ENCODE assay signal across 8 cellular contexts in genomic region chr17:79005063-79005861, GRCh38. TPM values are rescaled to one million over a fixed set of nuclear protein-coding genes. Genes with fewer than 3 reads are reported as not detected.
DNase-seq lines count a peak whose midpoint lies in the region; ATAC-seq, FAIRE-seq and TF ChIP-seq lines count a peak whose summit lies in the region.
"Had no signal": no experiment of that assay in that cellular context is flagged by ENCODE, and none has a peak within 500 bp of the region (broad histone marks: within the 10 kb centered on the region; RNA-seq: fewer than 3 reads in every experiment).

No MANE protein-coding gene starts in this region.

- ATAC-seq in GM21786 (IDR thresholded peaks at IDR 0.05; ENCODE audit: unreplicated experiment) = no peak

- DNase-seq in HT-29 (ENCODE audit: low spot score) (peak; percentile 82), NCI-H2171 treated with DMSO at 0.1 percent for 48 hours (lab: John Stamatoyannopoulos, UW) (peak; percentile 88), prostate gland (ENCODE audit: low spot score) (peak; percentile 90), urothelium cell line (ENCODE audit: low spot score) (no peak), GM19239 (ENCODE audit: insufficient read length, low spot score) (no peak)

- H3K4me3 ChIP-seq in duodenal mucosa (ENCODE audit: low read depth in 1 of 2, low read length in 2 of 2) = peak overlapping the region; percentile 38 to 63
- peak overlapping the region; percentile 31 to 49 for H3K4me3 ChIP-seq in prostate gland
- H3K4me3 ChIP-seq: SK-N-MC had no signal

- H3K9me3 ChIP-seq in duodenal mucosa (ENCODE audit: control insufficient read depth in 1 of 2, low read length in 2 of 2) (no peaks in the 10 kb centered on the region), prostate gland (no peaks in the 10 kb centered on the region)

- intact Hi-C loops in prostate gland (cut with DNase I) = no loop called here

- FAIRE-seq in urothelium cell line (lab: Jason Lieb, UNC) (no peak), GM19239 (lab: Jason Lieb, UNC) (no peak)

- peak overlapping the region; percentile 51 for H3K9ac ChIP-seq in duodenal mucosa (ENCODE audit: low read depth in 1 of 2, low read length in 2 of 2)

- H3K27me3 ChIP-seq in duodenal mucosa (ENCODE audit: control insufficient read depth in 1 of 2, insufficient read depth in 2 of 2, low read length in 2 of 2) (no peaks in the 10 kb centered on the region), prostate gland (replicated peaks; ENCODE audit: insufficient read depth) (no peaks in the 10 kb centered on the region)

- WGBS in prostate gland = 39% methylated on average over 12 of the region's 12 CpGs

- peak overlapping the region; percentile 55 for H3K27ac ChIP-seq in duodenal mucosa (ENCODE audit: low read depth, low read length)
- H3K27ac ChIP-seq in prostate gland = peak overlapping the region; percentile 82 to 94
- H3K27ac ChIP-seq: SK-N-MC had no signal

- TF ChIP-seq CTCF in prostate gland (IDR thresholded peaks at IDR 0.05) = peak in 1 of 4 experiments; percentile 18

- H3K36me3 ChIP-seq in duodenal mucosa (ENCODE audit: control insufficient read depth in 1 of 2, insufficient read depth in 2 of 2, low read length in 2 of 2) = peaks cover 0 to 22% of the 10 kb centered on the region in 2 donors
- no peaks in the 10 kb centered on the region for H3K36me3 ChIP-seq in prostate gland

- peak; percentile 60 for TF ChIP-seq POLR2A in prostate gland (IDR thresholded peaks at IDR 0.05)

- H3K4me1 ChIP-seq in duodenal mucosa (ENCODE audit: control insufficient read depth in 1 of 2, insufficient read depth in 2 of 2, low read length in 2 of 2) (peaks cover 50 to 57% of the 10 kb centered on the region in 2 donors), prostate gland (replicated peaks) (peaks cover 16% of the 10 kb centered on the region)

RNA-seq across cellular contexts. Expression of gene CANT1, which starts 4.3 kb away (rescaled TPM):
- 89.2 and 96.4 TPM in 2 replicates for total RNA-seq in HT-29 (2014; rRNA removed; shearing (Covaris generic))
- 100 to 1,000 TPM in 1 of 2 donors, 10 to 100 TPM in 1; 89.7 to 201 TPM for total RNA-seq in prostate gland

RNA-seq across cellular contexts. Expression of gene C1QTNF1, which starts 18.7 kb away (rescaled TPM):
- 3.6 and 7.5 TPM in 2 replicates for total RNA-seq in HT-29 (2014; rRNA removed; shearing (Covaris generic))
- total RNA-seq in prostate gland = 10 to 100 TPM; 16.3 to 57.9 TPM

RNA-seq across cellular contexts. Expression of gene LGALS3BP, which starts 25.5 kb away (rescaled TPM):
- 1,319 and 1,392 TPM in 2 replicates for total RNA-seq in HT-29 (2014; rRNA removed; shearing (Covaris generic))
- 100 to 1,000 TPM; 570 to 890 TPM for total RNA-seq in prostate gland

Comparison
In these comparisons a context has a peak if more than half of its experiments do, and no peak if none do; other contexts are left out.
1. DNase-seq: peak in HT-29 (single experiment), NCI-H2171 treated with DMSO at 0.1 percent for 48 hours (single experiment) and prostate gland (single experiment); none in urothelium cell line (single experiment) and GM19239 (single experiment).